ENCODE assay signal across 8 cellular contexts in the genomic region with DNA sequence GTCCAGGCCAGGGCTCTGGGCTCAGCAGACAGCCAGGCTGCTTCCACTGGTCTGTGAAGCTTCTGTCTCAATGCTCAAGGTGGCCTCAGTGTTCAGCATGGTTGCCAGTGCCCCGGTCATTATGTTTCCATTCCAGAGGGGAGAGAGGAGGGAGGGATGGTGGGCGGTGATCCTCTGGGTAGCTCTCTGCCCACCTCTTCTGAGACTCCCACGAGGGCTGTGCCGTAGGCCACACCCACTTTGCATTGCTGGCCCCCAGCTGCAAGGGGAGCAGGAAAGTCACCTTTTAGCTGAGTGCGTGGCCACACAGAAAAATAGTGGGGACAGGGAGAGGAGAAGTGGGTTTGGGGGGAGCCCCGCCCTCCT. TPM values are rescaled to one million over a fixed set of nuclear protein-coding genes. Genes with fewer than 3 reads are reported as not detected.
A peak's percentile ranks its signal among the peaks of the same experiment; 100 is the strongest.
DNase-seq lines count a peak whose midpoint lies in the region; ATAC-seq, FAIRE-seq and TF ChIP-seq lines count a peak whose summit lies in the region.

No MANE protein-coding gene starts in this region.

- TF ChIP-seq POLR2A in endothelial cell of umbilical vein (IDR thresholded peaks at IDR 0.05; ENCODE audit: low read depth, low read length): no peak

- peak overlapping the region; percentile 26 to 30 (median 28) for H3K4me3 ChIP-seq in endothelial cell of umbilical vein (replicated peaks in 1 of 3; ENCODE audit: insufficient read depth in 1 of 3, low read depth in 1 of 3, low read length in 3 of 3)

- CTCF ChIA-PET in endothelial cell of umbilical vein (lab: Charles Lee): interaction anchor here (0.7 to 3.6 kb wide), 20 partner anchors 8 to 92 kb away, joined by 3 to 14 read pairs (median 5); a partner anchor contains a TSS

- no peaks in the 10 kb centered on the region for H4K20me1 ChIP-seq in endothelial cell of umbilical vein (replicated peaks; ENCODE audit: control insufficient read depth, extremely low read depth, insufficient read depth, low read length)

- peak; percentile 25 for ATAC-seq in GM19463 (IDR thresholded peaks at IDR 0.05; ENCODE audit: unreplicated experiment)
- peak in 1 of 2 donors; percentile 48 for ATAC-seq in natural killer cell treated with Interleukin-12 subunit alpha and Interleukin-12 subunit beta and Interleukin-15 and Interleukin-18, amount 100 ng/mL, for 72 hours

- peak overlapping the region; percentile 92 for H3K27ac ChIP-seq in endothelial cell of umbilical vein (ENCODE audit: insufficient read depth, low read depth, low read length)

- peak overlapping the region; percentile 93 to 98 (median 97) for H3K27ac Mint-ChIP-seq in CD14-positive monocyte
- H3K27ac Mint-ChIP-seq in natural killer cell treated with Interleukin-12 subunit alpha and Interleukin-12 subunit beta and Interleukin-15 and Interleukin-18, amount 100 ng/mL, for 72 hours: peak overlapping the region; percentile 92 to 97

- H3K36me3 ChIP-seq in endothelial cell of umbilical vein (ENCODE audit: control insufficient read depth in 2 of 2, extremely low read depth in 1 of 2, insufficient read depth in 2 of 2, low read length in 2 of 2): peaks cover 2 to 8% of the 10 kb centered on the region in 2 experiments

- no peaks in the 10 kb centered on the region for H3K9me3 Mint-ChIP-seq in CD14-positive monocyte
- H3K9me3 Mint-ChIP-seq in natural killer cell treated with Interleukin-12 subunit alpha and Interleukin-12 subunit beta and Interleukin-15 and Interleukin-18, amount 100 ng/mL, for 72 hours: no peaks in the 10 kb centered on the region

- FAIRE-seq in endothelial cell of umbilical vein (lab: Jason Lieb, UNC): no peak

- H3K27me3 Mint-ChIP-seq in CD14-positive monocyte (ENCODE audit: low read depth in 3 of 3): no peaks in the 10 kb centered on the region
- no peaks in the 10 kb centered on the region for H3K27me3 Mint-ChIP-seq in natural killer cell treated with Interleukin-12 subunit alpha and Interleukin-12 subunit beta and Interleukin-15 and Interleukin-18, amount 100 ng/mL, for 72 hours

- no peak for DNase-seq in CD14-positive monocyte (ENCODE audit: low spot score)
- DNase-seq in NCI-H226: peak; percentile 44
- DNase-seq in endothelial cell of umbilical vein (ENCODE audit: low read depth, low spot score): peak; percentile 66
- DNase-seq in natural killer cell treated with Interleukin-12 subunit alpha and Interleukin-12 subunit beta and Interleukin-15 and Interleukin-18, amount 100 ng/mL, for 72 hours (ENCODE audit: low spot score): no peak
- no peak for DNase-seq in RPMI8226
- DNase-seq in SK-N-DZ (ENCODE audit: low spot score): no peak
- DNase-seq in NCI-H748 treated with DMSO at 0.1 percent for 48 hours (lab: John Stamatoyannopoulos, UW): no peak

- no peaks in the 10 kb centered on the region for H3K9me1 ChIP-seq in endothelial cell of umbilical vein (replicated peaks; ENCODE audit: control insufficient read depth, extremely low read depth, insufficient read depth, low read length)

- H3K4me3 Mint-ChIP-seq in CD14-positive monocyte: peak overlapping the region; percentile 96
- peak overlapping the region; percentile 89 for H3K4me3 Mint-ChIP-seq in natural killer cell treated with Interleukin-12 subunit alpha and Interleukin-12 subunit beta and Interleukin-15 and Interleukin-18, amount 100 ng/mL, for 72 hours

- POLR2A ChIA-PET in endothelial cell of umbilical vein (lab: Charles Lee): interaction anchor here (2.5 kb wide), 1 partner anchor 20 kb away, joined by 12 read pairs; no protein-coding TSS in a partner anchor

- H3K9me3 ChIP-seq in endothelial cell of umbilical vein (replicated peaks; ENCODE audit: control insufficient read depth, insufficient read depth, low read length): no peaks in the 10 kb centered on the region

- no peak for TF ChIP-seq CTCF in CD14-positive monocyte (IDR thresholded peaks at IDR 0.05)
- no peak for TF ChIP-seq CTCF in endothelial cell of umbilical vein (IDR thresholded peaks at IDR 0.05; ENCODE audit: extremely low read depth in 1 of 2, insufficient read depth in 1 of 2, low read depth in 1 of 2, low read length in 2 of 2)

- dilution Hi-C loops in endothelial cell of umbilical vein (cut with MboI; ENCODE audit: extremely low pct_ligation_motif_present, low sequenced_read_pairs): no loop called here

- TSS peak; percentile 73 for BruUV-seq in endothelial cell of umbilical vein (replicated peaks; lab: Mats Ljungman, UMichigan)

- intact Hi-C loops in CD14-positive monocyte (cut with micrococcal nuclease) (loop anchor here (5.0 kb wide), 1 partner anchor 42 kb away; a partner anchor contains a TSS), endothelial cell of umbilical vein (cut with micrococcal nuclease) (loop anchor here (1.0 kb wide), 6 partner anchors 14 to 83 kb away; no protein-coding TSS in a partner anchor)

- peaks cover 72% of the 10 kb centered on the region for H3K79me2 ChIP-seq in endothelial cell of umbilical vein (ENCODE audit: control insufficient read depth, insufficient read depth, low read length)

- H3K27me3 ChIP-seq in endothelial cell of umbilical vein (ENCODE audit: control insufficient read depth in 2 of 2, insufficient read depth in 2 of 2, low read length in 2 of 2): no peaks in the 10 kb centered on the region

- H3K9ac ChIP-seq in endothelial cell of umbilical vein (replicated peaks; ENCODE audit: extremely low read depth, insufficient read depth, low read length): peak overlapping the region; percentile 90

- H3K4me1 Mint-ChIP-seq in CD14-positive monocyte: peaks cover 44% of the 10 kb centered on the region
- H3K4me1 Mint-ChIP-seq in natural killer cell treated with Interleukin-12 subunit alpha and Interleukin-12 subunit beta and Interleukin-15 and Interleukin-18, amount 100 ng/mL, for 72 hours (ENCODE audit: low read depth in 2 of 2): peaks cover 17 to 32% of the 10 kb centered on the region in 2 donors

- H3K4me2 ChIP-seq in endothelial cell of umbilical vein (ENCODE audit: insufficient read depth, low read length): peak overlapping the region; percentile 67

- H2AFZ ChIP-seq in endothelial cell of umbilical vein (ENCODE audit: low read depth, low read length): peak overlapping the region; percentile 44

- peaks cover 23% of the 10 kb centered on the region for H3K4me1 ChIP-seq in endothelial cell of umbilical vein (ENCODE audit: control insufficient read depth, extremely low read depth, insufficient read depth, low read length)

- H3K36me3 Mint-ChIP-seq in CD14-positive monocyte: peaks cover 25 to 53% of the 10 kb centered on the region in 2 donors
- H3K36me3 Mint-ChIP-seq in natural killer cell treated with Interleukin-12 subunit alpha and Interleukin-12 subunit beta and Interleukin-15 and Interleukin-18, amount 100 ng/mL, for 72 hours: no peaks in the 10 kb centered on the region

TF ChIP-seq in endothelial cell of umbilical vein, 7 proteins besides CTCF, POLR2A, EP300 and RAD21:
- TF ChIP-seq, protein P1, sequence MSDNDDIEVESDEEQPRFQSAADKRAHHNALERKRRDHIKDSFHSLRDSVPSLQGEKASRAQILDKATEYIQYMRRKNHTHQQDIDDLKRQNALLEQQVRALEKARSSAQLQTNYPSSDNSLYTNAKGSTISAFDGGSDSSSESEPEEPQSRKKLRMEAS (IDR thresholded peaks at IDR 0.05; ENCODE audit: insufficient read depth, insufficient read length): no peak
- TF ChIP-seq JUN (IDR thresholded peaks at IDR 0.05; ENCODE audit: borderline replicate concordance, insufficient read depth, insufficient read length, low read depth) (no peak), POLR2AphosphoS5 (IDR thresholded peaks at IDR 0.05; ENCODE audit: insufficient read depth, low read depth, low read length) (no peak), MYC (IDR thresholded peaks at IDR 0.05; ENCODE audit: low read depth, low read length) (no peak), FOS (IDR thresholded peaks at IDR 0.05; ENCODE audit: borderline replicate concordance, insufficient read depth, low read length) (no peak), GATA2 (IDR thresholded peaks at IDR 0.05; ENCODE audit: insufficient read depth, insufficient read length, low read depth, low read length) (no peak), EZH2 (IDR thresholded peaks at IDR 0.05; ENCODE audit: borderline replicate concordance, low read depth, low read length, severe bottlenecking) (no peak)

RNA-seq across cellular contexts. Expression of a gene that starts 42.5 kb away (rescaled TPM):
- polyA plus RNA-seq in CD14-positive monocyte: under 1 TPM; 0.33 to 0.76 TPM
- total RNA-seq in endothelial cell of umbilical vein: 47.0 and 52.1 TPM in 2 replicates
- polyA plus RNA-seq in endothelial cell of umbilical vein: 8.0 and 9.2 TPM in 2 replicates
- 7.1 and 8.0 TPM in 2 replicates for polyA plus RNA-seq in endothelial cell of umbilical vein (2011; cell fraction: cytosol; rRNA removed)
- 26.1 and 27.8 TPM in 2 replicates for polyA plus RNA-seq in endothelial cell of umbilical vein (2011; cell fraction: nucleus; rRNA removed)
- 7.3 and 7.5 TPM in 2 replicates for polyA plus RNA-seq in endothelial cell of umbilical vein (2012)
- 21.5 and 25.5 TPM in 2 replicates for polyA minus RNA-seq in endothelial cell of umbilical vein
- polyA minus RNA-seq in endothelial cell of umbilical vein (2011; cell fraction: cytosol; rRNA and poly(A)+ RNA removed): 25.8 TPM
- 22.0 and 36.5 TPM in 2 replicates for polyA minus RNA-seq in endothelial cell of umbilical vein (2011; cell fraction: nucleus; rRNA and poly(A)+ RNA removed)
- 10 to 100 TPM; 35.6 to 48.1 TPM for total RNA-seq in natural killer cell treated with Interleukin-12 subunit alpha and Interleukin-12 subunit beta and Interleukin-15 and Interleukin-18, amount 100 ng/mL, for 72 hours
- 10.5 and 11.9 TPM in 2 replicates for polyA plus RNA-seq in SK-N-DZ (2014; cell fraction: cytosol; rRNA removed)
- 11.5 and 14.7 TPM in 2 replicates for polyA plus RNA-seq in SK-N-DZ (2014; cell fraction: nucleus; rRNA removed)

RNA-seq across cellular contexts. Expression of a gene that starts 50.8 kb away (rescaled TPM):
- 10 to 100 TPM; 30.8 to 33.8 TPM for polyA plus RNA-seq in CD14-positive monocyte
- 58.9 and 64.3 TPM in 2 replicates for total RNA-seq in endothelial cell of umbilical vein
- polyA plus RNA-seq in endothelial cell of umbilical vein: 53.7 and 67.3 TPM in 2 replicates
- polyA plus RNA-seq in endothelial cell of umbilical vein (2011; cell fraction: cytosol; rRNA removed): 15.8 and 26.1 TPM in 2 replicates
- polyA plus RNA-seq in endothelial cell of umbilical vein (2011; cell fraction: nucleus; rRNA removed): 137 and 170 TPM in 2 replicates
- 21.4 and 21.9 TPM in 2 replicates for polyA plus RNA-seq in endothelial cell of umbilical vein (2012)
- polyA minus RNA-seq in endothelial cell of umbilical vein: 14.4 and 19.7 TPM in 2 replicates
- polyA minus RNA-seq in endothelial cell of umbilical vein (2011; cell fraction: cytosol; rRNA and poly(A)+ RNA removed): 23.1 TPM
- polyA minus RNA-seq in endothelial cell of umbilical vein (2011; cell fraction: nucleus; rRNA and poly(A)+ RNA removed): 47.1 and 90.4 TPM in 2 replicates
- total RNA-seq in natural killer cell treated with Interleukin-12 subunit alpha and Interleukin-12 subunit beta and Interleukin-15 and Interleukin-18, amount 100 ng/mL, for 72 hours: 10 to 100 TPM; 87.3 to 99.4 TPM
- 26.0 and 28.2 TPM in 2 replicates for polyA plus RNA-seq in SK-N-DZ (2014; cell fraction: cytosol; rRNA removed)
- 90.4 and 109 TPM in 2 replicates for polyA plus RNA-seq in SK-N-DZ (2014; cell fraction: nucleus; rRNA removed)

Comparison
In these comparisons a context has a peak if more than half of its experiments do, and no peak if none do; other contexts are left out.
1. DNase-seq: peak in NCI-H226 (single experiment) and endothelial cell of umbilical vein (single experiment); none in CD14-positive monocyte (single experiment), natural killer cell treated with Interleukin-12 subunit alpha and Interleukin-12 subunit beta and Interleukin-15 and Interleukin-18, amount 100 ng/mL, for 72 hours (single experiment), RPMI8226 (single experiment), SK-N-DZ (single experiment) and NCI-H748 treated with DMSO at 0.1 percent for 48 hours (single experiment).